In genomic region chr2:191844706-191845105, GRCh38 we compare ENCODE assay signal across 12 cellular contexts. TPM values are rescaled to one million over a fixed set of nuclear protein-coding genes. Genes with fewer than 3 reads are reported as not detected.
DNase-seq lines count a peak whose midpoint lies in the region; ATAC-seq, FAIRE-seq and TF ChIP-seq lines count a peak whose summit lies in the region.
"Had no signal": no experiment of that assay in that cellular context is flagged by ENCODE, and none has a peak within 500 bp of the region (broad histone marks: within the 10 kb centered on the region; RNA-seq: fewer than 3 reads in every experiment).

No MANE protein-coding gene starts in this region.

- TF ChIP-seq CTCF in A549 (IDR thresholded peaks at IDR 0.05) (no peak), WI38 (IDR thresholded peaks at IDR 0.05; ENCODE audit: low read depth, low read length) (no peak), fibroblast of pulmonary artery (IDR thresholded peaks at IDR 0.05; ENCODE audit: low read length, missing control alignments) (no peak), osteoblast (IDR thresholded peaks at IDR 0.05; ENCODE audit: extremely low read depth, low read depth, low read length) (no peak), PC-9 (conservative IDR thresholded peaks at IDR 0.05) (no peak), glutamatergic neuron (IDR thresholded peaks at IDR 0.05; ENCODE audit: partially characterized antibody, unreplicated experiment) (no peak)

- POLR2A ChIA-PET in A549 (lab: Yijun Ruan, JAX) (no interaction called here), PC-9 (lab: Charles Lee; ENCODE audit: unreplicated experiment) (no interaction called here)

- TF ChIP-seq RAD21 in A549 (conservative IDR thresholded peaks at IDR 0.05 in 1 of 2, IDR thresholded peaks at IDR 0.05 in 1 of 2) = no peak

- no peaks in the 10 kb centered on the region for H3K79me2 ChIP-seq in osteoblast (ENCODE audit: insufficient read depth, low read length)
- H3K79me2 ChIP-seq in PC-9 (ENCODE audit: low read depth) = no peaks in the 10 kb centered on the region

- TF ChIP-seq EP300 in A549 (IDR thresholded peaks at IDR 0.05) = no peak

- H3K27me3 ChIP-seq in osteoblast (ENCODE audit: insufficient read depth, low read length) = no peaks in the 10 kb centered on the region
- no peaks in the 10 kb centered on the region for H3K27me3 ChIP-seq in PC-9 (ENCODE audit: insufficient read depth, low read depth)

- peak overlapping the region; percentile 81 for H3K4me2 ChIP-seq in A549
- peak overlapping the region; percentile 58 for H3K4me2 ChIP-seq in osteoblast (ENCODE audit: insufficient read depth, low read length)
- H3K4me2 ChIP-seq in PC-9 = no peak overlapping the region

- H3K36me3 Mint-ChIP-seq in activated T-cell treated with anti-CD3 and anti-CD28 coated beads, Interleukin-2, amount 50 U/mL, for 4 hours (ENCODE audit: insufficient read depth) = no peaks in the 10 kb centered on the region
- no peaks in the 10 kb centered on the region for H3K36me3 Mint-ChIP-seq in glutamatergic neuron (ENCODE audit: unreplicated experiment)
- H3K36me3 Mint-ChIP-seq: natural killer cell had no signal

- H3K4me3 ChIP-seq in A549 (peak overlapping the region; percentile 53), WI38 (ENCODE audit: low read depth, low read length) (peak overlapping the region; percentile 82), fibroblast of pulmonary artery (replicated peaks; ENCODE audit: low read depth, low read length) (peak overlapping the region; percentile 49), osteoblast (ENCODE audit: insufficient read depth, low read length) (peak overlapping the region; percentile 8), PC-9 (no peak overlapping the region)

- peaks cover 36% of the 10 kb centered on the region for H3K4me1 ChIP-seq in A549
- H3K4me1 ChIP-seq in osteoblast (ENCODE audit: insufficient read depth, low read length) = peaks cover 23% of the 10 kb centered on the region
- H3K4me1 ChIP-seq in PC-9 (replicated peaks; ENCODE audit: insufficient read depth) = no peaks in the 10 kb centered on the region

- no peak for TF ChIP-seq POLR2A in A549 (IDR thresholded peaks at IDR 0.05; ENCODE audit: low read length)

- H3K9me3 Mint-ChIP-seq in activated T-cell treated with anti-CD3 and anti-CD28 coated beads, Interleukin-2, amount 50 U/mL, for 4 hours = no peaks in the 10 kb centered on the region
- no peaks in the 10 kb centered on the region for H3K9me3 Mint-ChIP-seq in glutamatergic neuron (ENCODE audit: unreplicated experiment)
- H3K9me3 Mint-ChIP-seq: natural killer cell; stimulated activated naive CD8-positive, alpha-beta T cell treated with anti-CD3 and anti-CD28 coated beads, Interleukin-15, Interleukin-2, amounts not matched to agents 100 ng/mL and 50 ng/mL, for 24 hours had no signal

- H4K20me1 ChIP-seq in osteoblast (ENCODE audit: insufficient read depth, low read length) = no peaks in the 10 kb centered on the region
- H4K20me1 ChIP-seq in PC-9 (ENCODE audit: insufficient read depth) = no peaks in the 10 kb centered on the region

- H3K27ac ChIP-seq in A549 (peak overlapping the region; percentile 71 to 87), osteoblast (ENCODE audit: low read depth, low read length) (peak overlapping the region; percentile 38), PC-9 (no peak overlapping the region)

- H2AFZ ChIP-seq in osteoblast (ENCODE audit: low read length) (peak overlapping the region; percentile 73), PC-9 (no peak overlapping the region)

- no peak overlapping the region for H3K4me3 Mint-ChIP-seq in activated T-cell treated with anti-CD3 and anti-CD28 coated beads, Interleukin-2, amount 50 U/mL, for 4 hours
- H3K4me3 Mint-ChIP-seq in glutamatergic neuron (ENCODE audit: unreplicated experiment) = no peak overlapping the region
- H3K4me3 Mint-ChIP-seq: natural killer cell; stimulated activated naive CD8-positive, alpha-beta T cell treated with anti-CD3 and anti-CD28 coated beads, Interleukin-15, Interleukin-2, amounts not matched to agents 100 ng/mL and 50 ng/mL, for 24 hours had no signal

- WGBS in A549 (ENCODE audit: missing lambda C conversion rate) = 12% methylated on average over 1 of the region's 1 CpG

- H3K27ac Mint-ChIP-seq in glutamatergic neuron (ENCODE audit: unreplicated experiment) = no peak overlapping the region
- H3K27ac Mint-ChIP-seq: natural killer cell; stimulated activated naive CD8-positive, alpha-beta T cell treated with anti-CD3 and anti-CD28 coated beads, Interleukin-15, Interleukin-2, amounts not matched to agents 100 ng/mL and 50 ng/mL, for 24 hours had no signal

- no peaks in the 10 kb centered on the region for H3K36me3 ChIP-seq in osteoblast (ENCODE audit: insufficient read depth, low read length)
- no peaks in the 10 kb centered on the region for H3K36me3 ChIP-seq in PC-9 (ENCODE audit: low read depth)

- peaks cover 4% of the 10 kb centered on the region for H3K4me1 Mint-ChIP-seq in activated T-cell treated with anti-CD3 and anti-CD28 coated beads, Interleukin-2, amount 50 U/mL, for 4 hours (ENCODE audit: low read depth)
- H3K4me1 Mint-ChIP-seq in glutamatergic neuron (ENCODE audit: low read depth, unreplicated experiment) = peaks cover 17% of the 10 kb centered on the region

- CTCF ChIA-PET in A549 (lab: Yijun Ruan, JAX) (interaction anchor here (3.8 kb wide), 1 partner anchor 318 kb away, joined by 17 read pairs; no protein-coding TSS in a partner anchor), PC-9 (lab: Charles Lee) (no interaction called here)

- ATAC-seq in A549 (no peak), HG03432 (IDR thresholded peaks at IDR 0.05; ENCODE audit: unreplicated experiment) (no peak)
- ATAC-seq in activated T-cell treated with anti-CD3 and anti-CD28 coated beads, Interleukin-2, amount 50 U/mL, for 4 hours = no peak
- ATAC-seq: activated CD4-positive, CD25-positive, alpha-beta regulatory T cell treated with anti-CD3 and anti-CD28 coated beads, Interleukin-2, amount 50 U/mL, for 24 hours; natural killer cell had no signal

- no peaks in the 10 kb centered on the region for H3K9me3 ChIP-seq in A549
- H3K9me3 ChIP-seq in osteoblast (ENCODE audit: low read depth, low read length) = no peaks in the 10 kb centered on the region
- H3K9me3 ChIP-seq in PC-9 (ENCODE audit: insufficient read depth, low read depth) = no peaks in the 10 kb centered on the region

- intact Hi-C loops in PC-9 (cut with micrococcal nuclease; ENCODE audit: unreplicated experiment) = no loop called here

- DNase-seq in A549 (ENCODE audit: low read depth in 1 of 2, low spot score in 1 of 2) (no peak), fibroblast of pulmonary artery (ENCODE audit: low read depth) (no peak), osteoblast (ENCODE audit: insufficient read length, low spot score, missing footprints) (no peak), PC-9 (no peak), glutamatergic neuron (no peak)
- no peak for DNase-seq in activated T-cell treated with anti-CD3 and anti-CD28 coated beads, Interleukin-2, amount 50 U/mL, for 4 hours
- DNase-seq: natural killer cell, NCI-H524 had no signal

- H3K9me2 ChIP-seq in PC-9 (ENCODE audit: insufficient read depth) = no peaks in the 10 kb centered on the region

- FAIRE-seq in A549 (lab: Jason Lieb, UNC) = no peak

- no peaks in the 10 kb centered on the region for H3F3A ChIP-seq in PC-9 (ENCODE audit: insufficient read depth, low read depth)

- H3K27me3 Mint-ChIP-seq in activated T-cell treated with anti-CD3 and anti-CD28 coated beads, Interleukin-2, amount 50 U/mL, for 4 hours (ENCODE audit: low read depth) = peaks cover 32% of the 10 kb centered on the region
- H3K27me3 Mint-ChIP-seq in glutamatergic neuron (ENCODE audit: unreplicated experiment) = no peaks in the 10 kb centered on the region

- BruUV-seq in PC-9 (replicated peaks; lab: Mats Ljungman, UMichigan) = no TSS peak

TF ChIP-seq in A549, 52 proteins besides CTCF, POLR2A, EP300 and RAD21 (continues in another document):
- no peak for TF ChIP-seq JUNB (IDR thresholded peaks at IDR 0.05)
- no peak for TF ChIP-seq PHF8 (IDR thresholded peaks at IDR 0.05; ENCODE audit: borderline replicate concordance, low read depth)
- no peak for TF ChIP-seq CHD4 (IDR thresholded peaks at IDR 0.05; ENCODE audit: borderline replicate concordance)
- TF ChIP-seq KDM5A (IDR thresholded peaks at IDR 0.05) = no peak
- TF ChIP-seq FOSB (CRISPR knock-in tag; IDR thresholded peaks at IDR 0.05) = no peak
- TF ChIP-seq TFCP2L1 (CRISPR knock-in tag; IDR thresholded peaks at IDR 0.05) = no peak
- no peak for TF ChIP-seq USF2 (IDR thresholded peaks at IDR 0.05)
- no peak for TF ChIP-seq TP53 (CRISPR knock-in tag; IDR thresholded peaks at IDR 0.05)
- no peak for TF ChIP-seq HES2 (IDR thresholded peaks at IDR 0.05)
- TF ChIP-seq RCOR1 (IDR thresholded peaks at IDR 0.05; ENCODE audit: low read depth, low read length) = no peak
- no peak for TF ChIP-seq GATA3 (IDR thresholded peaks at IDR 0.05; ENCODE audit: borderline replicate concordance)
- TF ChIP-seq ATOH8 (CRISPR knock-in tag; IDR thresholded peaks at IDR 0.05; ENCODE audit: low read depth) = no peak

RNA-seq across cellular contexts. Expression of gene CAVIN2, which starts 2.2 kb away (rescaled TPM):
- polyA plus RNA-seq in A549 (2011; rRNA removed) (17.0 and 20.3 TPM in 2 replicates), A549 (2017; fragmentation: RNase III; extraction: RNeasy Plus Mini Kit Qiagen cat#74134 plus additional on column Dnase treatment) (9.6 to 13.8 TPM (median 11.3 TPM) in 3 replicates)
- 12.4 and 12.6 TPM in 2 replicates for polyA plus RNA-seq in A549 (2012; cell fraction: cytosol; rRNA removed)
- polyA plus RNA-seq in A549 (2012; cell fraction: nucleus; rRNA removed) = 11.5 and 15.2 TPM in 2 replicates
- 20.5 and 24.1 TPM in 2 replicates for polyA minus RNA-seq in A549 (2011; rRNA and poly(A)+ RNA removed)
- total RNA-seq in osteoblast (1.2 and 1.8 TPM in 2 replicates), PC-9 (2021) (2.3 and 2.5 TPM in 2 replicates), glutamatergic neuron (ENCODE audit: unreplicated experiment) (not detected)
- under 1 TPM; 0.08 to 0.38 (median 0.33) TPM for total RNA-seq in activated T-cell treated with anti-CD3 and anti-CD28 coated beads, Interleukin-2, amount 50 U/mL, for 4 hours
